ENCODE assay signal across 13 cellular contexts in the genomic region with DNA sequence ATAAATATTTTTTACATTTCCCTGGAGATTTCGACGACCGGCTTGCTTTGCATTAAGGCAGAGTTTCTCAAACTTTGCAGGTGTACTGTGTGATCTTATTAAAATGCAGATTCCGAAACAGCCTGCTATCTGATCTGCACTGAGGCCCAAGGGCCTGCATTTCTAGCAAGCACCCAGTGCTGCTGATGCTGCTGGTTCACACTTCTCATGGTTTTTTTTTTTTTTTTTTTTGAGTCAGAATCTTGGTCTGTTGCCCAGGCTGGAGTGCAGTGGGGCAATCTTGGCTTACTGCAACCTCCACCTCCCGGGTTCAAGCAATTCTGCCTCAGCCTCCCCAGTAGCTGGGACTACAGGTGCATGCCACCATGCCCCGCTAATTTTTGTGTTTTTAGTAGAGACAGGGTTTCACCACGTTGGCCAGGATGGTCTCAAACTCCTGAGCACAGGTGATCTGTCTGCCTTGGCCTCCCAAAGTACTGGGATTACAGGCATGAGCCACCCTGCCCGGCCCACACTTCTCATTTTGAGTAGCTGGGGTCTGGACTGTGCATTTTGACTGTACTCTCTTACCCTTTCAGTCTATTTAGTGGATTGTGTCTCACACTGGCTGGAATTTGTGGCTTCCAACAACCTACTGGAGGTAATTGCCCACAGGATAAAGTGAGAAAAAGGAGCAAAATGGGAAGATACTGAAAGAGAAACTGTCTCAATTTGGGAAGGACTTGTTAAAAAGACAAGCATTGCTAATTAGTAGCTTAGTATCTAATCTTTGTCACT.
DNase-seq lines count a peak whose midpoint lies in the region; ATAC-seq and TF ChIP-seq lines count a peak whose summit lies in the region.
"Had no signal": no experiment of that assay in that cellular context is flagged by ENCODE, and none has a peak within 500 bp of the region (broad histone marks: within the 10 kb centered on the region; RNA-seq: fewer than 3 reads in every experiment).

No MANE protein-coding gene starts in this region.

- POLR2A ChIA-PET in activated CD4-positive, alpha-beta T cell treated with anti-CD3 and anti-CD28 coated beads, Interleukin-2, amount 10 ng/mL, durations not matched to agents 7 days and 5 days (lab: Charles Lee), result interaction anchor here (0.7 kb wide), 1 partner anchor 12 kb away, joined by 7 read pairs; no protein-coding TSS in a partner anchor

- no peak overlapping the region for H3K18ac ChIP-seq in neuronal stem cell (ENCODE audit: low read length)

- CTCF ChIA-PET in activated CD4-positive, alpha-beta T cell treated with anti-CD3 and anti-CD28 coated beads, Interleukin-2, amount 10 ng/mL, durations not matched to agents 7 days and 5 days (lab: Charles Lee), result interaction anchor here (0.6 to 1.3 kb wide), 4 partner anchors 17 to 345 kb away, joined by 3 to 4 read pairs (median 3); no protein-coding TSS in a partner anchor

- peak overlapping the region; percentile 30 to 67 for H3K27ac ChIP-seq in ascending aorta
- peak overlapping the region; percentile 51 for H3K27ac ChIP-seq in neuronal stem cell (replicated peaks; ENCODE audit: low read length)
- H3K27ac ChIP-seq: A549, colonic mucosa had no signal

- H3K23ac ChIP-seq in neuronal stem cell (ENCODE audit: low read depth, low read length, poor library complexity), result no peak overlapping the region

- H3K4me3 ChIP-seq in ascending aorta (no peak overlapping the region), neuronal stem cell (ENCODE audit: low read length in 2 of 2) (no peak overlapping the region)
- H3K4me3 ChIP-seq: A549, colonic mucosa had no signal

- H3K79me1 ChIP-seq in neuronal stem cell (ENCODE audit: low read depth, low read length), result no peaks in the 10 kb centered on the region

- no peak overlapping the region for H3K27ac Mint-ChIP-seq in activated CD4-positive, alpha-beta T cell treated with anti-CD3 and anti-CD28 coated beads, Interleukin-2, amount 10 ng/mL, durations not matched to agents 7 days and 5 days

- no peak overlapping the region for H3K14ac ChIP-seq in neuronal stem cell (ENCODE audit: low read length)

- no peak overlapping the region for H4K91ac ChIP-seq in neuronal stem cell (ENCODE audit: low read depth, low read length, poor library complexity)

- TF ChIP-seq CTCF in ascending aorta (IDR thresholded peaks at IDR 0.05), result no peak

- peaks cover 5% of the 10 kb centered on the region for H3K9me3 Mint-ChIP-seq in activated CD4-positive, alpha-beta T cell treated with anti-CD3 and anti-CD28 coated beads, Interleukin-2, amount 10 ng/mL, durations not matched to agents 7 days and 5 days

- H3K4me1 Mint-ChIP-seq in activated CD4-positive, alpha-beta T cell treated with anti-CD3 and anti-CD28 coated beads, Interleukin-2, amount 10 ng/mL, durations not matched to agents 7 days and 5 days, result peaks cover 47% of the 10 kb centered on the region

- H3K4me2 ChIP-seq in neuronal stem cell (ENCODE audit: insufficient read depth, low read length, poor library complexity, severe bottlenecking), result no peak overlapping the region
- H3K4me2 ChIP-seq: A549 had no signal

- H3K27me3 ChIP-seq in ascending aorta (no peaks in the 10 kb centered on the region), neuronal stem cell (ENCODE audit: control insufficient read depth in 3 of 3, insufficient read depth in 3 of 3, low read depth in 1 of 3, low read length in 3 of 3) (no peaks in the 10 kb centered on the region)
- H3K27me3 ChIP-seq: colonic mucosa had no signal

- no peak overlapping the region for H2BK12ac ChIP-seq in neuronal stem cell (ENCODE audit: low read length)

- no CpG with 5 or more reads among the region's 8 CpGs for WGBS in neuronal stem cell (ENCODE audit: extremely low coverage in 2 of 2, insufficient read length in 2 of 2, insufficient replicate concordance in 1 of 2), 2 donors

- H4K8ac ChIP-seq in neuronal stem cell (ENCODE audit: low read depth, low read length), result no peak overlapping the region

- H3K4me1 ChIP-seq in ascending aorta (peaks cover 0 to 35% of the 10 kb centered on the region in 2 donors), neuronal stem cell (ENCODE audit: control insufficient read depth in 2 of 2, insufficient read depth in 1 of 2, low read depth in 1 of 2, low read length in 2 of 2) (peaks cover 0 to 14% of the 10 kb centered on the region in 2 donors)
- H3K4me1 ChIP-seq: A549, colonic mucosa had no signal

- peaks cover 3% of the 10 kb centered on the region for H3K36me3 Mint-ChIP-seq in activated CD4-positive, alpha-beta T cell treated with anti-CD3 and anti-CD28 coated beads, Interleukin-2, amount 10 ng/mL, durations not matched to agents 7 days and 5 days (ENCODE audit: low read depth)

- H2BK15ac ChIP-seq in neuronal stem cell (ENCODE audit: low read length), result no peak overlapping the region

- no peaks in the 10 kb centered on the region for H3K27me3 Mint-ChIP-seq in activated CD4-positive, alpha-beta T cell treated with anti-CD3 and anti-CD28 coated beads, Interleukin-2, amount 10 ng/mL, durations not matched to agents 7 days and 5 days

- H2AK5ac ChIP-seq in neuronal stem cell (ENCODE audit: low read depth, low read length), result no peak overlapping the region

- H2BK5ac ChIP-seq in neuronal stem cell (ENCODE audit: low read length), result no peak overlapping the region

- H3K9ac ChIP-seq in neuronal stem cell (ENCODE audit: low read depth, low read length, poor library complexity), result no peak overlapping the region

- H2BK120ac ChIP-seq in neuronal stem cell (ENCODE audit: low read depth, low read length), result no peak overlapping the region

- no peak overlapping the region for H3K4ac ChIP-seq in neuronal stem cell (ENCODE audit: low read length)

- intact Hi-C loops in ascending aorta (cut with DNase I), result loop anchor here (5.0 to 10.0 kb wide), 2 partner anchors 45 to 438 kb away; no protein-coding TSS in a partner anchor

- no peaks in the 10 kb centered on the region for H3K36me3 ChIP-seq in ascending aorta
- no peaks in the 10 kb centered on the region for H3K36me3 ChIP-seq in neuronal stem cell (replicated peaks in 1 of 2; ENCODE audit: control insufficient read depth in 2 of 2, insufficient read depth in 2 of 2, low read length in 2 of 2)
- H3K36me3 ChIP-seq: colonic mucosa had no signal

- peak; percentile 39 for DNase-seq in activated CD4-positive, alpha-beta T cell treated with anti-CD3 and anti-CD28 coated beads for 48 hours
- no peak for DNase-seq in activated CD4-positive, alpha-beta T cell treated with anti-CD3 and anti-CD28 coated beads, Interleukin-2, amount 10 ng/mL, durations not matched to agents 7 days and 5 days
- DNase-seq in ascending aorta (ENCODE audit: low spot score in 2 of 2) (no peak), neuronal stem cell (ENCODE audit: low spot score) (no peak), NCI-H345 treated with DMSO at 0.1 percent for 48 hours (lab: John Stamatoyannopoulos, UW; ENCODE audit: unreplicated experiment) (no peak)
- DNase-seq: colonic mucosa, glutamatergic neuron, NCI-H1694 treated with DMSO at 0.1 percent for 48 hours, NCI-H524 treated with DMSO at 0.1 percent for 48 hours had no signal

- H3K9me3 ChIP-seq in ascending aorta (no peaks in the 10 kb centered on the region), neuronal stem cell (replicated peaks in 1 of 2; ENCODE audit: control insufficient read depth in 2 of 2, insufficient read depth in 1 of 2, low read depth in 1 of 2, low read length in 2 of 2) (no peaks in the 10 kb centered on the region)
- H3K9me3 ChIP-seq: A549, colonic mucosa had no signal

- no peak overlapping the region for H3K4me3 Mint-ChIP-seq in activated CD4-positive, alpha-beta T cell treated with anti-CD3 and anti-CD28 coated beads, Interleukin-2, amount 10 ng/mL, durations not matched to agents 7 days and 5 days

- peak; percentile 40 for ATAC-seq in GM19463 (IDR thresholded peaks at IDR 0.05; ENCODE audit: unreplicated experiment)
- ATAC-seq in HG03280 (IDR thresholded peaks at IDR 0.05; ENCODE audit: unreplicated experiment), result no peak
- ATAC-seq in HG03045 (IDR thresholded peaks at IDR 0.05; ENCODE audit: unreplicated experiment), result no peak
- ATAC-seq: A549 had no signal

- H2AFZ ChIP-seq in neuronal stem cell (ENCODE audit: low read length), result no peak overlapping the region
